Comparison of ENCODE assay signal across 16 cellular contexts in genomic region chr12:71640316-71640715, GRCh38.
"Had no signal": no experiment of that assay in that cellular context is flagged by ENCODE, and none has a peak within 500 bp of the region (broad histone marks: within the 10 kb centered on the region; RNA-seq: fewer than 3 reads in every experiment).

No MANE protein-coding gene starts in this region.

- H3K9me3 ChIP-seq: esophagus squamous epithelium, sigmoid colon, upper lobe of right lung had no signal

- H3K4me3 Mint-ChIP-seq: activated naive CD4-positive, alpha-beta T cell treated with anti-CD3 and anti-CD28 coated beads, Interleukin-2, amount 50 U/mL, for 24 hours; central memory CD8-positive, alpha-beta T cell; natural killer cell had no signal

- H3K27me3 Mint-ChIP-seq: activated naive CD4-positive, alpha-beta T cell treated with anti-CD3 and anti-CD28 coated beads, Interleukin-2, amount 50 U/mL, for 24 hours; central memory CD8-positive, alpha-beta T cell had no signal

- H3K4me1 ChIP-seq: sigmoid colon, upper lobe of right lung had no signal

- H3K27ac Mint-ChIP-seq: activated naive CD4-positive, alpha-beta T cell treated with anti-CD3 and anti-CD28 coated beads, Interleukin-2, amount 50 U/mL, for 24 hours had no signal

- DNase-seq: activated CD4-positive, alpha-beta T cell treated with anti-CD3 and anti-CD28 coated beads, Interleukin-2, amount 50 U/mL, for 48 hours; activated CD8-positive, alpha-beta memory T cell treated with anti-CD3 and anti-CD28 coated beads, Interleukin-2, amount 50 U/mL, for 4 hours; esophagus squamous epithelium; foreskin fibroblast; head of caudate nucleus; natural killer cell; sigmoid colon; stimulated activated CD4-positive, alpha-beta T cell treated with anti-CD3 and anti-CD28 coated beads, Interleukin-2, amount 100 ng/mL, for 24 hours; stimulated activated naive CD4-positive, alpha-beta T cell; T-helper 2 cell; upper lobe of right lung had no signal

- H3K9me3 Mint-ChIP-seq: activated naive CD4-positive, alpha-beta T cell treated with anti-CD3 and anti-CD28 coated beads, Interleukin-2, amount 50 U/mL, for 24 hours; central memory CD8-positive, alpha-beta T cell; natural killer cell had no signal

- FAIRE-seq: endometrium, TTC549 had no signal

- H3K4me3 ChIP-seq: esophagus squamous epithelium, sigmoid colon, upper lobe of right lung had no signal

- H3K27ac ChIP-seq: esophagus squamous epithelium, sigmoid colon, upper lobe of right lung had no signal

- ATAC-seq: activated CD4-positive, CD25-positive, alpha-beta regulatory T cell treated with anti-CD3 and anti-CD28 coated beads, Interleukin-2, amount 50 U/mL, for 24 hours; upper lobe of right lung had no signal

- H3K27me3 ChIP-seq: esophagus squamous epithelium, sigmoid colon, upper lobe of right lung had no signal
